Comparison of ENCODE assay signal across 27 cellular contexts in genomic region chr2:226040344-226040743, GRCh38.
"Had no signal": no experiment of that assay in that cellular context is flagged by ENCODE, and none has a peak within 500 bp of the region (broad histone marks: within the 10 kb centered on the region; RNA-seq: fewer than 3 reads in every experiment).

No MANE protein-coding gene starts in this region.

- H3K4me2 ChIP-seq: SK-N-SH had no signal

- FAIRE-seq: astrocyte had no signal

- H3K27ac ChIP-seq: brain microvascular endothelial cell, Peyer's patch, RWPE1, SJCRH30 had no signal

- H3K4me1 ChIP-seq: Peyer's patch, SJCRH30 had no signal

- H3K9me3 ChIP-seq: Peyer's patch, SJCRH30, SK-N-SH had no signal

- H3K36me3 ChIP-seq: brain microvascular endothelial cell, Peyer's patch, SJCRH30 had no signal

- DNase-seq: activated CD4-positive, alpha-beta T cell treated with anti-CD3 and anti-CD28 coated beads for 4 hours; activated CD4-positive, alpha-beta T cell treated with anti-CD3 and anti-CD28 coated beads, Interleukin-2, amount 50 U/mL, for 48 hours; activated CD8-positive, alpha-beta memory T cell treated with anti-CD3 and anti-CD28 coated beads, Interleukin-2, amount 10 ng/mL, durations not matched to agents 7 days and 5 days; activated effector memory CD4-positive, alpha-beta T cell treated with Interleukin-2 at 50 U/mL for 16 hours; activated naive CD4-positive, alpha-beta T cell; activated T-cell treated with anti-CD3 and anti-CD28 coated beads, Interleukin-2, amount 50 U/mL, for 24 hours; amygdala; brain microvascular endothelial cell; caudate nucleus; Kasumi-1; KBM-7; NCI-H1105 treated with DMSO at 0.1 percent for 48 hours; NCI-H1436 treated with DMSO at 0.1 percent for 48 hours; NCI-H187; NCI-H2081 treated with DMSO at 0.1 percent for 48 hours; NCI-H2227 treated with DMSO at 0.1 percent for 48 hours; NCI-H510A; NCI-H69; NK-92 treated with Interleukin-12 subunit alpha and Interleukin-12 subunit beta, amount 100 ng/mL, for 24 hours; OCI-M1; Peyer's patch; Right ventricle myocardium superior; SJCRH30; SK-N-SH; T-helper 1 cell had no signal

- H3K9ac ChIP-seq: SK-N-SH had no signal

- H3K4me3 ChIP-seq: Peyer's patch, SJCRH30 had no signal

- H3K27me3 ChIP-seq: brain microvascular endothelial cell, Peyer's patch, SJCRH30 had no signal
